Comparison of ENCODE assay signal across 9 cellular contexts in the genomic region with DNA sequence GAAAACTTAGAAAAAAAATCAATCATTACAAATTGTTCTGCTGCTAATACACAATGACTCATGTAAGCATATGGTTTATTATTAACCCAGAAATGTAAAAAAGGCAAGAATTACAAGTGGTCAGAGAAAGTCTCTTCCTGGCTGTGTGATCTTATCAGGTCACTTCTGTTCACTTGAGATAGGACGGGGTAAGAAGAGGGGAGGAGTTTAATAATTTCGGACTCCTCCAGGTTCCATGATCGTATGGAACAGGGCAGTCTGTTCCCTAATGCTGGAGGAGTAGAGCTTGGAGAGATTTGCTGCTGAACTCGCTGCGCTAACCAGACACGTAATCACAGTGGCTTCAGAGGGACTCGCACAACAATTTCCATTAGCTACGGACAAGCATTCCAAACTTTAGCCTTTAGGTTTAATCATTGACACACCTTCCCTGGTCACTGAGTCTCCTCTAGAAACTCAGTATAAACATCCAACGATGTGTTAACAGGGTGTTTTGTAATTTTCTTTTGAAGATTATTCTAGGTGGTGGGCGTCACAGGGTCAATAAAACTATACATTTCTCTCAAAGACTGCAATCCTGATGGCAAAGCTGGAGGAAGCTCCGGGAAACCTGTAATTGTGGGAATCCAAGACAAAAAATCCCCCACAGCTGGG. TPM values are rescaled to one million over a fixed set of nuclear protein-coding genes. Genes with fewer than 3 reads are reported as not detected.
DNase-seq lines count a peak whose midpoint lies in the region; ATAC-seq and TF ChIP-seq lines count a peak whose summit lies in the region.
"Had no signal": no experiment of that assay in that cellular context is flagged by ENCODE, and none has a peak within 500 bp of the region (broad histone marks: within the 10 kb centered on the region; RNA-seq: fewer than 3 reads in every experiment).

No MANE protein-coding gene starts in this region.

- TF ChIP-seq POLR2A in transverse colon (IDR thresholded peaks at IDR 0.05), result no peak

- peak; percentile 32 for ATAC-seq in GM21619 (IDR thresholded peaks at IDR 0.05; ENCODE audit: unreplicated experiment)

- no peaks in the 10 kb centered on the region for H3K9me3 Mint-ChIP-seq in Calu3 (ENCODE audit: low read depth, unreplicated experiment)

- no peak for TF ChIP-seq EP300 in transverse colon (IDR thresholded peaks at IDR 0.05; ENCODE audit: low read depth)

- CTCF ChIA-PET in Calu3 (lab: Charles Lee), result no interaction called here

- in situ Hi-C loops in transverse colon (cut with MboI; ENCODE audit: low pct_ligation_motif_present in 1 of 4, low pct_unique_long_range_greater_than_20kb in 1 of 4, low sequenced_read_pairs in 3 of 4), result no loop called here

- WGBS in transverse colon (ENCODE audit: low coverage in 1 of 2), 2 donors, result 57 to 63% methylated on average over 2 to 11 of the region's 11 CpGs

- H3K4me1 Mint-ChIP-seq in Calu3 (ENCODE audit: low read depth, unreplicated experiment), result peaks cover 33% of the 10 kb centered on the region

- H3K36me3 Mint-ChIP-seq in Calu3 (ENCODE audit: insufficient read depth, unreplicated experiment), result peaks cover 67% of the 10 kb centered on the region

- no peaks in the 10 kb centered on the region for H3K27me3 ChIP-seq in transverse colon

- H3K27ac ChIP-seq in transverse colon, result peak overlapping the region in 1 of 4 donors; percentile 93

- H3K4me3 ChIP-seq in transverse colon, result peak overlapping the region in 3 of 4 donors; percentile 57 to 93 (median 84)

- intact Hi-C loops in Calu3 (cut with micrococcal nuclease; ENCODE audit: unreplicated experiment) (loop anchor here (2.0 kb wide), 1 partner anchor 79 kb away; no protein-coding TSS in a partner anchor), transverse colon (cut with DNase I; ENCODE audit: low total_unique reads) (no loop called here)

- DNase-seq in Calu3 (peak; percentile 43), OCI-M1 (lab: John Stamatoyannopoulos, UW) (peak; percentile 49), hepatic stellate cell (ENCODE audit: low spot score) (peak; percentile 11), transverse colon (no peak), Kasumi-1 (lab: John Stamatoyannopoulos, UW) (no peak), SHP77 treated with DMSO at 0.1 percent for 48 hours (lab: John Stamatoyannopoulos, UW) (no peak), putamen (ENCODE audit: low spot score) (no peak)

- H3K4me1 ChIP-seq in transverse colon, result peaks cover 15 to 29% (median 23%) of the 10 kb centered on the region in 4 donors

- H3K27ac Mint-ChIP-seq in Calu3 (ENCODE audit: unreplicated experiment), result peak overlapping the region; percentile 94

- TF ChIP-seq CTCF in Calu3 (IDR thresholded peaks at IDR 0.05; ENCODE audit: unreplicated experiment), result no peak
- no peak for TF ChIP-seq CTCF in transverse colon (IDR thresholded peaks at IDR 0.05)

- BruUV-seq in Calu3 (replicated peaks; lab: Mats Ljungman, UMichigan), result no TSS peak

- H3K36me3 ChIP-seq in transverse colon, result no peaks in the 10 kb centered on the region

- H3K9me3 ChIP-seq in transverse colon, result no peaks in the 10 kb centered on the region

- peak overlapping the region; percentile 82 for H3K4me3 Mint-ChIP-seq in Calu3 (ENCODE audit: low read depth, unreplicated experiment)

- no peaks in the 10 kb centered on the region for H3K27me3 Mint-ChIP-seq in Calu3 (ENCODE audit: unreplicated experiment)

RNA-seq across cellular contexts. Expression of a gene that starts 1.3 kb away (rescaled TPM):
- total RNA-seq in Calu3 (2022) (132 and 143 TPM in 2 replicates), transverse colon (10 to 100 TPM in 3 of 4 donors, 1 to 10 TPM in 1; 1.5 to 22.7 (median 14.0) TPM)

RNA-seq across cellular contexts. Expression of a gene that starts 1.4 kb away (rescaled TPM):
- total RNA-seq in Calu3 (2022), result 29.1 and 31.3 TPM in 2 replicates
- 10 to 100 TPM in 1 of 4 donors, 1 to 10 TPM in 2, under 1 TPM in 1; 0.80 to 11.2 (median 8.3) TPM for total RNA-seq in transverse colon

RNA-seq across cellular contexts. Expression of a gene that starts 57.9 kb away (rescaled TPM):
- total RNA-seq in Calu3 (2022), result 0.15 and 0.35 TPM in 2 replicates
- 1 to 10 TPM in 1 of 4 donors, under 1 TPM in 1, not detected in 2; under 0.01 to 6.4 TPM for total RNA-seq in transverse colon
- total RNA-seq: M059J had no signal

Comparison
In these comparisons a context has a peak if more than half of its experiments do, and no peak if none do; other contexts are left out.
1. DNase-seq: peak in Calu3 (single experiment), OCI-M1 (single experiment) and hepatic stellate cell (single experiment); none in transverse colon (single experiment), Kasumi-1 (0 of 2), SHP77 treated with DMSO at 0.1 percent for 48 hours (single experiment) and putamen (single experiment).